In the genomic region with DNA sequence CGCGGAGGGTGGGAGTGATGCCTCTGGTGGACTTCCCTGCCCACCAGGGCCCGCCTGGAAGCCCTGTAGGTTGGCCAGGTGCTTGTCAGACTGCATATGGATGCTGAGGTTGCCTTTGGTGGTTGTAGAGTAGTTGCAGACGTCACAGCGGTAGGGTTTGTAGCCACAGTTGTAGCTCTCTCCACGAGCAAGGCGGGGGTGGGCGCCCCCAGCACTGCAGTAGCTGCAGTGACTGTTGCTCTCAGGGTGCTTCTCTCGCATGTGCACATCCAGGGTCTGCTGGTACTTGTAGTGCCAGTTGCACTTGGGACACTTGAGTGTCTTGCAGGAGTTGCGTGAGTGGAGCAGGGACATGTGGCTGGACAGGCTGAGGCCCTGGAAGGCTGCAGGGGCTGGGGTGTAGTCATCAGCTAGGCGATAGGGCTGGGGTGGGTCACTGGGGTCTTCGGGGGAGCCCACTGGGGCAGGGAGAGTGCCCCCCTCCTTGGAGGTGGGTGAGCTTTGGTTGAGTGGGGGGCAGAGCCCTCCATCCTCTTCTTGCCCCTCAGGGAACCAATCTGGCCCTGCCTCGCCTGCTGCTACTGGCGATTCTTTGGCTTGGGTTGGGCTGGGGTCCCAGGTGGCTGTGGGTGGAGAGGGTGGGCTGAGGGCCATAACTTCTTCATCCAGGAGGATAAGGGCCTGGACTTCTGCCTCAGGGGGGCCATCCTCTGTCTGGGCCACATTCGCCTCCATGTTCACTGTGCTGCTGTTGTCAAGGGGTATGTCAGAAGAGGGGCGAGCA, we compare ENCODE assay signal across 23 cellular contexts. TPM values are rescaled to one million over a fixed set of nuclear protein-coding genes. Genes with fewer than 3 reads are reported as not detected.
"Had no signal": no experiment of that assay in that cellular context is flagged by ENCODE, and none has a peak within 500 bp of the region (broad histone marks: within the 10 kb centered on the region; RNA-seq: fewer than 3 reads in every experiment).

No MANE protein-coding gene starts in this region.

- H3K9me3 ChIP-seq: gastrocnemius medialis, lower lobe of right lung, pancreas, sigmoid colon, testis, tibial artery had no signal

- H3K27me3 Mint-ChIP-seq: naive thymus-derived CD8-positive, alpha-beta T cell; progenitor cell of endocrine pancreas; stimulated activated memory B cell treated with anti-CD40 and anti-IgM and Interleukin-4, amounts not matched to agents 10 μg/mL and 1 μg/mL and 100 μg/mL, for 72 hours; type B pancreatic cell had no signal

- DNase-seq: cortex of kidney; foreskin fibroblast; gastrocnemius medialis; left ventricle myocardium superior; lower lobe of right lung; naive thymus-derived CD8-positive, alpha-beta T cell; nephron progenitor cell; occipital lobe; pancreas; sigmoid colon; stimulated activated CD4-positive, alpha-beta T cell treated with anti-CD3 and anti-CD28 coated beads, Interleukin-4, amount 100 ng/mL, for 4 hours; stimulated activated naive CD8-positive, alpha-beta T cell treated with anti-CD3 and anti-CD28 coated beads, Interleukin-15, Interleukin-2, amounts not matched to agents 100 U/mL and 50 U/mL, for 24 hours; substantia nigra; testis; tibial artery had no signal

- H3K4me3 ChIP-seq: gastrocnemius medialis, lower lobe of right lung, pancreas, sigmoid colon, testis, tibial artery had no signal

- H3K27ac Mint-ChIP-seq: naive thymus-derived CD8-positive, alpha-beta T cell; nephron progenitor cell; progenitor cell of endocrine pancreas; stimulated activated memory B cell treated with anti-CD40 and anti-IgM and Interleukin-4, amounts not matched to agents 10 μg/mL and 1 μg/mL and 100 μg/mL, for 72 hours; type B pancreatic cell had no signal

- ATAC-seq: esophagus mucosa; gastrocnemius medialis; left ventricle myocardium superior; lower lobe of right lung; naive thymus-derived CD8-positive, alpha-beta T cell; pancreas; stimulated activated memory B cell treated with anti-CD40 and anti-IgM and Interleukin-4, amounts not matched to agents 10 μg/mL and 1 μg/mL and 100 μg/mL, for 72 hours; stimulated activated naive CD8-positive, alpha-beta T cell treated with anti-CD3 and anti-CD28 coated beads, Interleukin-15, Interleukin-2, amounts not matched to agents 100 U/mL and 50 U/mL, for 24 hours had no signal

- H3K36me3 Mint-ChIP-seq: naive thymus-derived CD8-positive, alpha-beta T cell; stimulated activated memory B cell treated with anti-CD40 and anti-IgM and Interleukin-4, amounts not matched to agents 10 μg/mL and 1 μg/mL and 100 μg/mL, for 72 hours; type B pancreatic cell had no signal

- H3K27me3 ChIP-seq: gastrocnemius medialis, pancreas, sigmoid colon, testis, tibial artery had no signal

- H3K9me3 Mint-ChIP-seq: naive thymus-derived CD8-positive, alpha-beta T cell; nephron progenitor cell; stimulated activated memory B cell treated with anti-CD40 and anti-IgM and Interleukin-4, amounts not matched to agents 10 μg/mL and 1 μg/mL and 100 μg/mL, for 72 hours; type B pancreatic cell had no signal

- H3K27ac ChIP-seq: epithelial cell of prostate, gastrocnemius medialis, lower lobe of right lung, pancreas, sigmoid colon, testis, tibial artery had no signal

- H3K4me3 Mint-ChIP-seq: nephron progenitor cell; stimulated activated memory B cell treated with anti-CD40 and anti-IgM and Interleukin-4, amounts not matched to agents 10 μg/mL and 1 μg/mL and 100 μg/mL, for 72 hours; type B pancreatic cell had no signal

- H3K4me1 Mint-ChIP-seq: stimulated activated memory B cell treated with anti-CD40 and anti-IgM and Interleukin-4, amounts not matched to agents 10 μg/mL and 1 μg/mL and 100 μg/mL, for 72 hours had no signal

- H3K4me1 ChIP-seq: gastrocnemius medialis, pancreas, testis, tibial artery had no signal

- H3K36me3 ChIP-seq: gastrocnemius medialis, lower lobe of right lung, pancreas had no signal

RNA-seq across cellular contexts. Expression of a gene that starts 17.7 kb away (rescaled TPM):
- total RNA-seq: skeletal muscle tissue had no signal

RNA-seq across cellular contexts. Expression of a gene that starts 44.7 kb away (rescaled TPM):
- total RNA-seq: glomerular endothelial cell; myocyte; naive thymus-derived CD8-positive, alpha-beta T cell; progenitor cell of endocrine pancreas had no signal
